ENCODE assay signal across 8 cellular contexts in genomic region chr7:134315679-134316538, GRCh38. TPM values are rescaled to one million over a fixed set of nuclear protein-coding genes. Genes with fewer than 3 reads are reported as not detected.
DNase-seq lines count a peak whose midpoint lies in the region; ATAC-seq and TF ChIP-seq lines count a peak whose summit lies in the region.

No MANE protein-coding gene starts in this region.

- POLR2A ChIA-PET in activated CD4-positive, alpha-beta memory T cell treated with anti-CD3 and anti-CD28 coated beads for 36 hours (lab: Charles Lee) = interaction anchor here (1.4 kb wide), 1 partner anchor 330 kb away, joined by 5 read pairs; the partner anchor contains the start of gene BPGM

- no peaks in the 10 kb centered on the region for H3K27me3 Mint-ChIP-seq in activated CD4-positive, alpha-beta memory T cell treated with anti-CD3 and anti-CD28 coated beads for 36 hours

- 19 to 21% (median 19%) methylated on average over 20 of the region's 20 CpGs for WGBS in ovary, 3 donors

- H3K9me3 ChIP-seq in ovary = no peaks in the 10 kb centered on the region

- CTCF ChIA-PET in activated CD4-positive, alpha-beta memory T cell treated with anti-CD3 and anti-CD28 coated beads for 36 hours (lab: Charles Lee) = interaction anchor here (0.6 to 1.5 kb wide), 7 partner anchors 40 to 236 kb away, joined by 3 to 10 read pairs (median 4); partner anchors contain the start of gene AKR1B1

- H3K36me3 Mint-ChIP-seq in activated CD4-positive, alpha-beta memory T cell treated with anti-CD3 and anti-CD28 coated beads for 36 hours = no peaks in the 10 kb centered on the region

- intact Hi-C loops in activated CD4-positive, alpha-beta memory T cell treated with anti-CD3 and anti-CD28 coated beads for 36 hours (cut with micrococcal nuclease) = loop anchor here (2.0 to 10.0 kb wide), 4 partner anchors 41 to 1659 kb away; no protein-coding TSS in a partner anchor
- intact Hi-C loops in ovary (cut with DNase I) = no loop called here

- no peak for TF ChIP-seq POLR2A in ovary (IDR thresholded peaks at IDR 0.05)

- DNase-seq in ELR (ENCODE audit: low read depth) (peak; percentile 52), foreskin keratinocyte (peak in 1 of 2 donors; percentile 24), ovary (peak in 1 of 5 donors; percentile 15)
- DNase-seq in activated CD4-positive, alpha-beta memory T cell treated with anti-CD3 and anti-CD28 coated beads for 36 hours = no peak

- TF ChIP-seq EP300 in ovary (IDR thresholded peaks at IDR 0.05) = no peak

- H3K4me1 ChIP-seq in foreskin keratinocyte (no peaks in the 10 kb centered on the region), ovary (ENCODE audit: insufficient read depth) (no peaks in the 10 kb centered on the region)

- peak overlapping the region; percentile 90 for H3K4me3 Mint-ChIP-seq in activated CD4-positive, alpha-beta memory T cell treated with anti-CD3 and anti-CD28 coated beads for 36 hours

- no peak overlapping the region for H3K27ac ChIP-seq in foreskin keratinocyte
- H3K27ac ChIP-seq in ovary = peak overlapping the region; percentile 4 to 54

- no peaks in the 10 kb centered on the region for H3K9me3 Mint-ChIP-seq in activated CD4-positive, alpha-beta memory T cell treated with anti-CD3 and anti-CD28 coated beads for 36 hours

- H3K27me3 ChIP-seq in foreskin keratinocyte (no peaks in the 10 kb centered on the region), ovary (no peaks in the 10 kb centered on the region)

- H3K4me1 Mint-ChIP-seq in activated CD4-positive, alpha-beta memory T cell treated with anti-CD3 and anti-CD28 coated beads for 36 hours (ENCODE audit: low read depth) = peaks cover 19% of the 10 kb centered on the region

- no peaks in the 10 kb centered on the region for H3K36me3 ChIP-seq in ovary

- TF ChIP-seq CTCF in foreskin keratinocyte (conservative IDR thresholded peaks at IDR 0.05) (no peak), ovary (IDR thresholded peaks at IDR 0.05) (no peak)

- H3K27ac Mint-ChIP-seq in activated CD4-positive, alpha-beta memory T cell treated with anti-CD3 and anti-CD28 coated beads for 36 hours = no peak overlapping the region

- peak overlapping the region; percentile 91 for H3K4me3 ChIP-seq in ovary

- ATAC-seq in HG02973 (IDR thresholded peaks at IDR 0.05; ENCODE audit: unreplicated experiment) = peak; percentile 2
- peak; percentile 15 for ATAC-seq in foreskin keratinocyte
- ATAC-seq in GM19397 (IDR thresholded peaks at IDR 0.05; ENCODE audit: unreplicated experiment) = no peak
- ATAC-seq in GM19328 (IDR thresholded peaks at IDR 0.05; ENCODE audit: unreplicated experiment) = no peak
- ATAC-seq in GM18868 (IDR thresholded peaks at IDR 0.05; ENCODE audit: unreplicated experiment) = no peak

RNA-seq across cellular contexts. Expression of gene SLC35B4, which starts 0.8 kb away (rescaled TPM):
- 10 to 100 TPM; 10.9 to 14.5 TPM for total RNA-seq in activated CD4-positive, alpha-beta memory T cell treated with anti-CD3 and anti-CD28 coated beads for 36 hours
- total RNA-seq in foreskin keratinocyte (14.6 and 16.1 TPM in 2 replicates), ovary (10 to 100 TPM in 5 of 7 donors, 1 to 10 TPM in 2; 3.9 to 25.7 (median 15.7) TPM)
- polyA plus RNA-seq in foreskin keratinocyte (7.8 and 8.4 TPM in 2 replicates), ovary (10 to 100 TPM in 1 of 2 donors, 1 to 10 TPM in 1; 4.6 to 22.5 TPM)

Comparison
In these comparisons a context has a peak if more than half of its experiments do, and no peak if none do; other contexts are left out.
1. ATAC-seq: peak in HG02973 (single experiment) and foreskin keratinocyte (single experiment); none in GM19397 (single experiment), GM19328 (single experiment) and GM18868 (single experiment).